Comparison of ENCODE assay signal across 20 cellular contexts in the genomic region with DNA sequence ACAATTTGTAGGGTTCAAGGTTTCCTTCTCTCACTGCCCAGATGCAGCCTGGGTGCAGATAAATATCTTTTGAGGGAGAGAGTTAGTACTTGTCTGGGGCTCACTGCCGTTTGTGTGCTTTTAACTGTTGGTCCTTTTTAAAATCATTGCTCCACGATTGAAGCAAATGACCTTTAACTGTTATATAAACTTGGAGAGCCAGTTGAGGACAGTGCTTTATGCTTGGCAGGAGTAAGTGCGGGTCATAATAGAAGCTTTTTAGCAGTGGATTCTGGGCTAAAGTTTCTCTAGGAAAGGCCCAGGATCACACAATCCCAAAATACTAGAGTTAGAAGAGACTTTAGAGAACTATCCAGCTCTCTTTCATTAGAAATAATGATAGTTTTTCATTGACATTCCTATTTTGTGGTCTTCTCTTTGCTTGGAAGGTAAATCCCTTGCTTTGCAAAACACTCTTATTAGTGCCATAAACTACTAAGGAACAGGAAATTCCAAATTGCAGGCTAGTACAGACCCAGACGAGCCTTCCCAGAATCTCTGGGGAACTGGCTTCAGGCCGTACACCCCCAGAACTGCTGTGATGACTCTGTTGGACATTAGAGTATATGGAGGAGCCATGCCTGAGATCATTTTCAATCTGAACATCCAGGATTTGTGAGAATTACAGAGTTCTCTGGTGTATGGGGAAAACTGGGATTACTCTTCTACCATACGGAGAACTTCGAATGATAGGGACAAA. TPM values are rescaled to one million over a fixed set of nuclear protein-coding genes. Genes with fewer than 3 reads are reported as not detected.
A peak's percentile ranks its signal among the peaks of the same experiment; 100 is the strongest.
DNase-seq lines count a peak whose midpoint lies in the region; ATAC-seq, FAIRE-seq and TF ChIP-seq lines count a peak whose summit lies in the region.
"Had no signal": no experiment of that assay in that cellular context is flagged by ENCODE, and none has a peak within 500 bp of the region (broad histone marks: within the 10 kb centered on the region; RNA-seq: fewer than 3 reads in every experiment).

No MANE protein-coding gene starts in this region.

- ATAC-seq in K562 (peak; percentile 38), Right ventricle myocardium superior (ENCODE audit: poor library complexity) (peak; percentile 76), thoracic aorta (ENCODE audit: insufficient number of reproducible peaks, low FRiP score, low read depth) (no peak)
- ATAC-seq: left colon had no signal

- POLR2A ChIA-PET in K562 (lab: Yijun Ruan, JAX) = interaction anchor here (0.9 to 2.8 kb wide), 4 partner anchors 8 to 18 kb away, joined by 3 to 14 read pairs (median 4); a partner anchor contains a TSS

- no peak overlapping the region for H2AFZ ChIP-seq in K562 (ENCODE audit: low read depth, low read length)
- H2AFZ ChIP-seq: hepatocyte, neural progenitor cell had no signal

- H3K9me3 ChIP-seq in K562 (replicated peaks; ENCODE audit: control insufficient read depth, insufficient read depth, low read depth, low read length) = no peaks in the 10 kb centered on the region
- H3K9me3 ChIP-seq in muscle layer of colon (ENCODE audit: low read length) = no peaks in the 10 kb centered on the region
- no peaks in the 10 kb centered on the region for H3K9me3 ChIP-seq in thoracic aorta

- H3K4me3 ChIP-seq in K562 (no peak overlapping the region), muscle layer of colon (ENCODE audit: low read depth in 1 of 2, low read length in 2 of 2) (no peak overlapping the region), thoracic aorta (no peak overlapping the region)
- H3K4me3 ChIP-seq: cardiac muscle cell, hepatocyte, neural progenitor cell had no signal

- peaks cover 5 to 14% of the 10 kb centered on the region in 2 experiments; a peak in 2 of 5 replicates for H3K4me1 ChIP-seq in K562 (replicated peaks in 1 of 2; ENCODE audit: control insufficient read depth in 2 of 2, insufficient read depth in 2 of 2, low read length in 2 of 2)
- peaks cover 48% of the 10 kb centered on the region for H3K4me1 ChIP-seq in muscle layer of colon (ENCODE audit: insufficient read depth, low read length)
- H3K4me1 ChIP-seq in thoracic aorta (ENCODE audit: control insufficient read depth in 1 of 2, low read depth in 2 of 2) = peaks cover 25 to 29% of the 10 kb centered on the region in 2 donors
- H3K4me1 ChIP-seq: neural progenitor cell had no signal

- no peak overlapping the region for H3K4me2 ChIP-seq in K562 (ENCODE audit: insufficient read depth, low read length)
- H3K4me2 ChIP-seq: hepatocyte, neural progenitor cell had no signal

- DNase-seq in K562 (ENCODE audit: extremely low read depth in 1 of 4, low spot score in 3 of 4) = no peak
- no peak for DNase-seq in Right ventricle myocardium superior
- DNase-seq in thoracic aorta (ENCODE audit: low spot score) = no peak
- no peak for DNase-seq in C1 segment of cervical spinal cord (lab: John Stamatoyannopoulos, UW)
- DNase-seq in H54 (ENCODE audit: insufficient read length, low spot score) = no peak
- no peak for DNase-seq in activated T-cell treated with anti-CD3 and anti-CD28 coated beads for 4 hours
- no peak for DNase-seq in activated T-cell treated with anti-CD3 and anti-CD28 coated beads, Interleukin-2, amount 50 U/mL, for 48 hours
- DNase-seq: activated B cell treated with CpG ODN at 0.5 μM for 24 hours; activated naive CD4-positive, alpha-beta T cell; AML-193; DMS 273 treated with DMSO at 0.1 percent for 48 hours; GOT3; left colon; NCI-H446 treated with DMSO at 0.1 percent for 48 hours; substantia nigra; SW 1271 had no signal

- no peak for TF ChIP-seq RAD21 in K562 (CRISPR knock-in tag; conservative IDR thresholded peaks at IDR 0.05 in 1 of 2, IDR thresholded peaks at IDR 0.05 in 1 of 2)

- no peaks in the 10 kb centered on the region; the same call in none of the 2 replicates for H4K20me1 ChIP-seq in K562 (replicated peaks; ENCODE audit: control insufficient read depth, insufficient read depth, low read length)

- TF ChIP-seq POLR2A in K562 (conservative IDR thresholded peaks at IDR 0.05) (no peak), H54 (IDR thresholded peaks at IDR 0.05; ENCODE audit: low read depth, low read length) (no peak)

- no peaks in the 10 kb centered on the region for H3K9me1 ChIP-seq in K562 (ENCODE audit: control insufficient read depth, insufficient read depth, low read length)

- no TSS peak for BruUV-seq in K562 (replicated peaks; lab: Mats Ljungman, UMichigan)

- TF ChIP-seq EP300 in K562 (IDR thresholded peaks at IDR 0.05; ENCODE audit: low read length) = no peak

- intact Hi-C loops in K562 (cut with micrococcal nuclease) (no loop called here), Right ventricle myocardium superior (cut with DNase I) (no loop called here)

- no peak for FAIRE-seq in K562 (lab: Jason Lieb, UNC)
- no peak for FAIRE-seq in H54 (lab: Jason Lieb, UNC)

- H3K9ac ChIP-seq in K562 (ENCODE audit: insufficient read depth in 1 of 2, low read depth in 2 of 2, low read length in 2 of 2) = no peak overlapping the region
- no peak overlapping the region for H3K9ac ChIP-seq in muscle layer of colon (ENCODE audit: low read length)
- H3K9ac ChIP-seq: neural progenitor cell had no signal

- WGBS in K562 (ENCODE audit: insufficient coverage, low coverage, missing lambda C conversion rate) = 63% methylated on average over 7 of the region's 7 CpGs

- H3K27me3 ChIP-seq in K562 (ENCODE audit: control insufficient read depth in 2 of 2, insufficient read depth in 2 of 2, low read length in 2 of 2) (no peaks in the 10 kb centered on the region), muscle layer of colon (ENCODE audit: control insufficient read depth in 1 of 2, insufficient read depth in 2 of 2, low read length in 2 of 2) (no peaks in the 10 kb centered on the region), thoracic aorta (replicated peaks; ENCODE audit: insufficient read depth) (no peaks in the 10 kb centered on the region)
- H3K27me3 ChIP-seq: cardiac muscle cell, hepatocyte, neural progenitor cell had no signal

- in situ Hi-C loops in K562 (cut with MboI) = no loop called here

- H3K27ac ChIP-seq in K562 (ENCODE audit: extremely low read depth, low read depth, low read length) (no peak overlapping the region), muscle layer of colon (ENCODE audit: low read depth, low read length) (peak overlapping the region; percentile 87), thoracic aorta (peak overlapping the region; percentile 3 to 38)
- H3K27ac ChIP-seq: cardiac muscle cell, hepatocyte, neural progenitor cell had no signal

- H3K79me2 ChIP-seq in K562 (ENCODE audit: control insufficient read depth, insufficient read depth, low read length) = peaks cover 67% of the 10 kb centered on the region

- H3K36me3 ChIP-seq in K562 (ENCODE audit: control insufficient read depth, insufficient read depth, low read length) (no peaks in the 10 kb centered on the region; the same call in 2 of the 3 replicates), muscle layer of colon (ENCODE audit: insufficient read depth, low read length) (no peaks in the 10 kb centered on the region), thoracic aorta (no peaks in the 10 kb centered on the region)
- H3K36me3 ChIP-seq: cardiac muscle cell, neural progenitor cell had no signal

- TF ChIP-seq CTCF in K562 (IDR thresholded peaks at IDR 0.05 in 2 of 3, conservative IDR thresholded peaks at IDR 0.05 in 1 of 3; ENCODE audit: insufficient read depth in 2 of 3, low read depth in 1 of 3, low read length in 3 of 3) (no peak), thoracic aorta (IDR thresholded peaks at IDR 0.05) (no peak)

- CTCF ChIA-PET in K562 (lab: Yijun Ruan, JAX; ENCODE audit: low intra/inter-chr PET ratio) = no interaction called here

TF ChIP-seq in K562, 482 proteins besides CTCF, POLR2A, EP300 and RAD21 (continues in another document):
- no peak for TF ChIP-seq SRSF1 (IDR thresholded peaks at IDR 0.05; ENCODE audit: low read depth, low read length)
- no peak for TF ChIP-seq RBM34 (IDR thresholded peaks at IDR 0.05; ENCODE audit: borderline replicate concordance, insufficient read depth, low read length)
- TF ChIP-seq, protein P1, sequence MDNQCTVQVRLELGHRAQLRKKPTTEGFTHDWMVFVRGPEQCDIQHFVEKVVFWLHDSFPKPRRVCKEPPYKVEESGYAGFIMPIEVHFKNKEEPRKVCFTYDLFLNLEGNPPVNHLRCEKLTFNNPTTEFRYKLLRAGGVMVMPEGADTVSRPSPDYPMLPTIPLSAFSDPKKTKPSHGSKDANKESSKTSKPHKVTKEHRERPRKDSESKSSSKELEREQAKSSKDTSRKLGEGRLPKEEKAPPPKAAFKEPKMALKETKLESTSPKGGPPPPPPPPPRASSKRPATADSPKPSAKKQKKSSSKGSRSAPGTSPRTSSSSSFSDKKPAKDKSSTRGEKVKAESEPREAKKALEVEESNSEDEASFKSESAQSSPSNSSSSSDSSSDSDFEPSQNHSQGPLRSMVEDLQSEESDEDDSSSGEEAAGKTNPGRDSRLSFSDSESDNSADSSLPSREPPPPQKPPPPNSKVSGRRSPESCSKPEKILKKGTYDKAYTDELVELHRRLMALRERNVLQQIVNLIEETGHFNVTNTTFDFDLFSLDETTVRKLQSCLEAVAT (IDR thresholded peaks at IDR 0.05) = no peak
- TF ChIP-seq U2AF1 (optimal IDR thresholded peaks at IDR 0.05; ENCODE audit: low read depth, low read length) = no peak
- no peak for TF ChIP-seq GTF2F1 (IDR thresholded peaks at IDR 0.05; ENCODE audit: low read depth, low read length)
- no peak for TF ChIP-seq SMARCC2 (IDR thresholded peaks at IDR 0.05; ENCODE audit: low read depth)
- no peak for TF ChIP-seq ZNF282 (CRISPR knock-in tag; IDR thresholded peaks at IDR 0.05)

RNA-seq across cellular contexts. Expression of a gene that starts 19.1 kb away (rescaled TPM):
- total RNA-seq in K562 (2011; cell fraction: chromatin; rRNA removed; ENCODE audit: low replicate concordance) = 55.2 and 62.7 TPM in 2 replicates
- 33.2 and 44.6 TPM in 2 replicates for total RNA-seq in K562 (2011; cell fraction: nucleolus; rRNA removed)
- total RNA-seq in K562 (2011; cell fraction: nucleoplasm; rRNA removed) = 63.0 and 105 TPM in 2 replicates
- total RNA-seq in K562 (2014; rRNA removed) = 104 and 112 TPM in 2 replicates
- 77.7 and 84.8 TPM in 2 replicates for total RNA-seq in K562 (2014; rRNA removed; fragmentation: Illumina TruSeq; extraction: Trizol)
- 53.2 and 57.7 TPM in 2 replicates for total RNA-seq in K562 (2015; rRNA removed; fragmentation: Illumina TruSeq; extraction: Trizol)
- 86.8 and 101 TPM in 2 replicates for total RNA-seq in K562 (2021)
- polyA plus RNA-seq in K562 (2011; rRNA removed) = 94.6 and 134 TPM in 2 replicates
- polyA plus RNA-seq in K562 (2011; cell fraction: cytosol; rRNA removed) = 104 and 114 TPM in 2 replicates
- polyA plus RNA-seq in K562 (2011; cell fraction: nucleus; rRNA removed) = 21.4 and 26.6 TPM in 2 replicates
- polyA plus RNA-seq in K562 (2012) = 76.8 and 98.5 TPM in 2 replicates
- polyA plus RNA-seq in K562 (2014; fragmentation: Illumina TruSeq; extraction: Trizol) = 87.3 and 98.5 TPM in 2 replicates
- 10 to 100 TPM; 52.8 to 81.0 TPM for polyA plus RNA-seq in K562 (2014; fragmentation: Nextera tagmentation; extraction: Ambion mirVana)
- 59.6 and 66.6 TPM in 2 replicates for polyA plus RNA-seq in K562 (2014; rRNA removed)
- 181 and 244 TPM in 2 replicates for polyA minus RNA-seq in K562 (2011; rRNA and poly(A)+ RNA removed)
- 71.3 and 74.7 TPM in 2 replicates for polyA minus RNA-seq in K562 (2011; cell fraction: cytosol; rRNA and poly(A)+ RNA removed)
- 20.7 and 31.4 TPM in 2 replicates for polyA minus RNA-seq in K562 (2011; cell fraction: nucleus; rRNA and poly(A)+ RNA removed)
- total RNA-seq in Right ventricle myocardium superior = 75.7 TPM
- total RNA-seq in thoracic aorta = 100 to 1,000 TPM; 171 to 199 TPM
